Comparison of ENCODE assay signal across 22 cellular contexts in genomic region chr3:23272820-23273219, GRCh38.
"Had no signal": no experiment of that assay in that cellular context is flagged by ENCODE, and none has a peak within 500 bp of the region (broad histone marks: within the 10 kb centered on the region; RNA-seq: fewer than 3 reads in every experiment).

No MANE protein-coding gene starts in this region.

- H3K4me1 Mint-ChIP-seq: activated CD4-positive, alpha-beta T cell treated with anti-CD3 and anti-CD28 coated beads, Interleukin-2, amount 10 ng/mL, durations not matched to agents 24 days and 14 days had no signal

- H3K4me3 Mint-ChIP-seq: activated CD4-positive, alpha-beta T cell treated with anti-CD3 and anti-CD28 coated beads, Interleukin-2, amount 10 ng/mL, durations not matched to agents 24 days and 14 days; activated naive CD8-positive, alpha-beta T cell; activated T-cell treated with anti-CD3 and anti-CD28 coated beads, Interleukin-2, amount 50 U/mL, for 4 hours; brain; T-helper 1 cell treated with Interleukin-12 subunit alpha and Interleukin-12 subunit beta and Interleukin-4 antibody, amounts not matched to agents 30 μg/mL and 1 μg/mL, for 36 hours; WTC11 had no signal

- H3K36me3 ChIP-seq: cardiac muscle cell had no signal

- H3K9me3 Mint-ChIP-seq: activated T-cell treated with anti-CD3 and anti-CD28 coated beads, Interleukin-2, amount 50 U/mL, for 4 hours; T-helper 1 cell treated with Interleukin-12 subunit alpha and Interleukin-12 subunit beta and Interleukin-4 antibody, amounts not matched to agents 30 μg/mL and 1 μg/mL, for 36 hours had no signal

- ATAC-seq: activated T-cell treated with anti-CD3 and anti-CD28 coated beads, Interleukin-2, amount 50 U/mL, for 4 hours; WTC11 had no signal

- H3K27ac ChIP-seq: cardiac muscle cell, PC-9 had no signal

- H3K4me3 ChIP-seq: cardiac muscle cell, PC-9 had no signal

- H3K27ac Mint-ChIP-seq: activated CD4-positive, alpha-beta T cell treated with anti-CD3 and anti-CD28 coated beads, Interleukin-2, amount 10 ng/mL, durations not matched to agents 24 days and 14 days; activated naive CD8-positive, alpha-beta T cell; brain; T-helper 1 cell treated with Interleukin-12 subunit alpha and Interleukin-12 subunit beta and Interleukin-4 antibody, amounts not matched to agents 30 μg/mL and 1 μg/mL, for 36 hours; WTC11 had no signal

- H3K27me3 Mint-ChIP-seq: activated CD4-positive, alpha-beta T cell treated with anti-CD3 and anti-CD28 coated beads, Interleukin-2, amount 10 ng/mL, durations not matched to agents 24 days and 14 days; activated naive CD8-positive, alpha-beta T cell; brain had no signal

- H3K4me2 ChIP-seq: PC-9 had no signal

- H2AFZ ChIP-seq: PC-9 had no signal

- H3K27me3 ChIP-seq: cardiac muscle cell had no signal

- DNase-seq: activated CD4-positive, alpha-beta T cell treated with anti-CD3 and anti-CD28 coated beads for 1 hour; activated CD4-positive, alpha-beta T cell treated with anti-CD3 and anti-CD28 coated beads, Interleukin-2, amount 10 ng/mL, durations not matched to agents 24 days and 14 days; activated CD4-positive, alpha-beta T cell treated with anti-CD3 and anti-CD28 coated beads, Interleukin-2, amount 50 U/mL, for 48 hours; activated CD8-positive, alpha-beta memory T cell treated with anti-CD3 and anti-CD28 coated beads for 24 hours; activated effector memory CD4-positive, alpha-beta T cell treated with anti-CD3 and anti-CD28 coated beads, Interleukin-2, amount 50 U/mL, for 16 hours; activated naive CD4-positive, alpha-beta T cell treated with Interleukin-2 at 50 U/mL for 16 hours; activated T-cell treated with anti-CD3 and anti-CD28 coated beads, Interleukin-2, amount 50 U/mL, for 4 hours; amygdala; Kasumi-1; NCI-H1092; NCI-H1436; NCI-H1694 treated with DMSO at 0.1 percent for 48 hours; NCI-H2081; NCI-H510A treated with DMSO at 0.1 percent for 48 hours; PC-9; SHP77 treated with DMSO at 0.1 percent for 48 hours; T-helper 9 cell had no signal
